13 cellular contexts compared by ENCODE assay signal in the genomic region with DNA sequence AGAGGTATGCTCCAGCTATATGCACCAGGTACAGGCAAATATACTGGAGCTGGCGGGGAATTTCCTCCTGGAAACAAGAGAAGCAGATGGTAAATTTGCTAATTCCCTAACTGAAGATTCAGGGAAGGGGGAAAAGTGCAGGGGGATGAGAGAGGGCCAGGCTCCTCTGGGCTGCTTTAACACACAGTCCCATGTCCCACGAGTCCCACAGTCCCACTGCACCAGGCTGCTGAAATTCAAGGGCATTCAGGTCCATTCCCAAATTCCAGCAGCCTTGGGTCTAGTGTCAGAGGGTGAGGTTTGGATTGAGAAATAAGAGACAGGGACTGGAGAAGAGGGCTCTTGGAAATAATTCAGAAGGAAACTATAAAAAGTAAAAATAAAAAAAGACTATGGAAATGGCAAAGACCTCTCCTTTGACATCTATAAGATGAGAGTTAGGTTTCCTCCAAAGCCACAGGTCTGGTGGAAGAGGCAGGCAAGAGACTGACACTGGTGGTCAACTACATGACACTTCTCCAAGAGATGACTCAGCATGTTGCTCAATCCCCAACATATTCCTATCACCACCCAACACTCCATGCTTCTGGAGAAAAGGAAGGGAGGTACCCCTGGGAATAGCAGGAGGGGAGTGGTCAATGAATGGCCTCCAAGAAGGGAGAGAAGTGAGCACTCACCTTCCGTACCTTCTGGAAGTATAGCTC.
DNase-seq lines count a peak whose midpoint lies in the region; ATAC-seq and TF ChIP-seq lines count a peak whose summit lies in the region.
"Had no signal": no experiment of that assay in that cellular context is flagged by ENCODE, and none has a peak within 500 bp of the region (broad histone marks: within the 10 kb centered on the region; RNA-seq: fewer than 3 reads in every experiment).

No MANE protein-coding gene starts in this region.

- ATAC-seq in HG03469 (IDR thresholded peaks at IDR 0.05; ENCODE audit: unreplicated experiment) (no peak), GM18873 (IDR thresholded peaks at IDR 0.05; ENCODE audit: low FRiP score, unreplicated experiment) (no peak)
- ATAC-seq: activated CD4-positive, CD25-positive, alpha-beta regulatory T cell treated with anti-CD3 and anti-CD28 coated beads, Interleukin-2, amount 50 U/mL, for 24 hours; activated T-cell treated with anti-CD3 and anti-CD28 coated beads, Interleukin-2, amount 50 U/mL, for 4 hours had no signal

- peak overlapping the region; percentile 14; the same call in 1 of the 2 replicates for H3K27ac ChIP-seq in KMS-11
- H3K27ac ChIP-seq: ovary had no signal

- TF ChIP-seq CTCF in KMS-11 (conservative IDR thresholded peaks at IDR 0.05; ENCODE audit: low read depth, low read length), result no peak
- no peak for TF ChIP-seq CTCF in cardiac fibroblast (IDR thresholded peaks at IDR 0.05; ENCODE audit: low read depth, low read length)

- peak; percentile 53 for DNase-seq in Daoy (ENCODE audit: low read depth)
- DNase-seq in cardiac fibroblast (ENCODE audit: low read depth in 2 of 2), result peak; percentile 85 to 87
- peak; percentile 67 for DNase-seq in renal cortical epithelial cell (ENCODE audit: low read depth)
- DNase-seq in NCI-H1092 treated with DMSO at 0.1 percent for 48 hours (lab: John Stamatoyannopoulos, UW), result no peak
- DNase-seq in stimulated activated CD4-positive, alpha-beta T cell treated with anti-CD3 and anti-CD28 coated beads, Interleukin-2, amount 100 ng/mL, for 24 hours, result no peak
- DNase-seq: activated T-cell treated with anti-CD3 and anti-CD28 coated beads, Interleukin-2, amount 50 U/mL, for 4 hours; mesendoderm; NCI-H1417 treated with DMSO at 0.1 percent for 48 hours; ovary had no signal

- no peaks in the 10 kb centered on the region for H4K20me1 ChIP-seq in KMS-11 (ENCODE audit: insufficient read depth)

- no peak overlapping the region for H3K4me2 ChIP-seq in KMS-11

- H3K4me1 ChIP-seq in KMS-11 (ENCODE audit: low read depth, poor library complexity, severe bottlenecking), result peaks cover 84% of the 10 kb centered on the region

- no peak overlapping the region for H3K9ac ChIP-seq in KMS-11

- H3K79me2 ChIP-seq in KMS-11 (ENCODE audit: insufficient read depth, low read depth), result peaks cover 10% of the 10 kb centered on the region; the same call in 1 of the 2 replicates

- H2AFZ ChIP-seq in KMS-11 (ENCODE audit: low read depth), result no peak overlapping the region

- H3K4me3 ChIP-seq in KMS-11 (IDR thresholded peaks at IDR 0.05; ENCODE audit: insufficient read depth, low read depth, low read length) (no peak overlapping the region), cardiac fibroblast (replicated peaks in 1 of 2; ENCODE audit: low read depth in 2 of 2, low read length in 2 of 2) (no peak overlapping the region)
- H3K4me3 ChIP-seq: ovary had no signal

- peaks cover 12% of the 10 kb centered on the region; the same call in 1 of the 2 replicates for H3K36me3 ChIP-seq in KMS-11 (ENCODE audit: insufficient read depth)
- H3K36me3 ChIP-seq: ovary had no signal

- no peaks in the 10 kb centered on the region for H3K27me3 ChIP-seq in KMS-11 (ENCODE audit: insufficient read depth, low read depth)
- H3K27me3 ChIP-seq: ovary had no signal

Comparison
In these comparisons a context has a peak if more than half of its experiments do, and no peak if none do; other contexts are left out.
1. DNase-seq: peak in Daoy (single experiment), cardiac fibroblast (2 of 2) and renal cortical epithelial cell (single experiment); none in NCI-H1092 treated with DMSO at 0.1 percent for 48 hours (single experiment) and stimulated activated CD4-positive, alpha-beta T cell treated with anti-CD3 and anti-CD28 coated beads, Interleukin-2, amount 100 ng/mL, for 24 hours (0 of 2).